Comparison of ENCODE assay signal across 18 cellular contexts in genomic region chrX:154602226-154602625, GRCh38. TPM values are rescaled to one million over a fixed set of nuclear protein-coding genes. Genes with fewer than 3 reads are reported as not detected.
DNase-seq lines count a peak whose midpoint lies in the region; ATAC-seq, FAIRE-seq and TF ChIP-seq lines count a peak whose summit lies in the region.
"Had no signal": no experiment of that assay in that cellular context is flagged by ENCODE, and none has a peak within 500 bp of the region (broad histone marks: within the 10 kb centered on the region; RNA-seq: fewer than 3 reads in every experiment).

No MANE protein-coding gene starts in this region.

- FAIRE-seq in kidney (lab: Jason Lieb, UNC), result no peak
- FAIRE-seq: A549, GM19239 had no signal

- H3K9me3 ChIP-seq in Panc1 (ENCODE audit: control insufficient read depth, insufficient read depth, low read depth, low read length) (no peaks in the 10 kb centered on the region), kidney (ENCODE audit: control insufficient read depth in 1 of 2, low read length in 2 of 2) (no peaks in the 10 kb centered on the region)
- H3K9me3 ChIP-seq: A549, Caco-2 had no signal

- CTCF ChIA-PET in HEK293T (lab: Yijun Ruan, JAX) (no interaction called here), Panc1 (lab: Charles Lee) (no interaction called here)

- H3K27ac ChIP-seq in Panc1 (ENCODE audit: low read length) (0 out of 2 replicates have a peak overlapping the region, but pooled peaks have one; percentile 18), coronary artery (no peak overlapping the region), caudate nucleus (ENCODE audit: low read depth, low read length) (no peak overlapping the region), kidney (ENCODE audit: low read depth in 2 of 2, low read length in 2 of 2) (no peak overlapping the region)
- H3K27ac ChIP-seq: A549, BLaER1 had no signal

- DNase-seq in HEK293T (ENCODE audit: extremely low spot score), result peak; percentile 1
- DNase-seq in Panc1 (ENCODE audit: low read depth, low spot score), result no peak
- DNase-seq in coronary artery (ENCODE audit: low spot score), result peak; percentile 53
- peak; percentile 58 for DNase-seq in type B pancreatic cell (ENCODE audit: extremely low spot score, unreplicated experiment)
- DNase-seq in caudate nucleus (lab: John Stamatoyannopoulos, UW), result no peak
- no peak for DNase-seq in kidney
- DNase-seq: AML-193; Caco-2; CD8-positive, alpha-beta memory T cell; DND-41; GDM1; GOT3; HFFc6 had no signal

- H3K9ac ChIP-seq in kidney (ENCODE audit: low read length in 2 of 2), result no peak overlapping the region
- H3K9ac ChIP-seq: BLaER1 had no signal

- TF ChIP-seq CTCF in Panc1 (IDR thresholded peaks at IDR 0.05) (no peak), coronary artery (IDR thresholded peaks at IDR 0.05) (no peak), type B pancreatic cell (conservative IDR thresholded peaks at IDR 0.05) (no peak), kidney (IDR thresholded peaks at IDR 0.05; ENCODE audit: borderline replicate concordance, extremely low read depth, insufficient read depth) (no peak)

- H3K36me3 Mint-ChIP-seq in type B pancreatic cell, result no peaks in the 10 kb centered on the region
- H3K36me3 Mint-ChIP-seq: CD8-positive, alpha-beta memory T cell had no signal

- peaks cover 27% of the 10 kb centered on the region for H3K27me3 Mint-ChIP-seq in type B pancreatic cell

- no peak overlapping the region for H3K4me3 Mint-ChIP-seq in type B pancreatic cell
- H3K4me3 Mint-ChIP-seq: CD8-positive, alpha-beta memory T cell; HFFc6 had no signal

- intact Hi-C loops in Panc1 (cut with micrococcal nuclease; ENCODE audit: unreplicated experiment) (no loop called here), kidney (cut with DNase I) (no loop called here)

- H3K9me3 Mint-ChIP-seq in type B pancreatic cell, result peaks cover 13% of the 10 kb centered on the region
- H3K9me3 Mint-ChIP-seq: CD8-positive, alpha-beta memory T cell; HFFc6 had no signal

- no peaks in the 10 kb centered on the region for H3K36me3 ChIP-seq in Panc1 (ENCODE audit: control insufficient read depth, insufficient read depth, low read length)
- no peaks in the 10 kb centered on the region for H3K36me3 ChIP-seq in kidney (ENCODE audit: control insufficient read depth in 1 of 2, insufficient read depth in 2 of 2, low read length in 2 of 2)
- H3K36me3 ChIP-seq: BLaER1, HAP-1 had no signal

- no peak overlapping the region for H3K27ac Mint-ChIP-seq in type B pancreatic cell
- H3K27ac Mint-ChIP-seq: CD8-positive, alpha-beta memory T cell; HFFc6 had no signal

- POLR2A ChIA-PET in HEK293T (lab: Yijun Ruan, JAX) (no interaction called here), Panc1 (lab: Charles Lee) (no interaction called here)

- H3K4me1 ChIP-seq in Panc1 (ENCODE audit: control insufficient read depth, insufficient read depth, low read length) (peaks cover 15% of the 10 kb centered on the region), kidney (ENCODE audit: control insufficient read depth in 1 of 2, insufficient read depth in 1 of 2, low read depth in 1 of 2, low read length in 2 of 2) (no peaks in the 10 kb centered on the region)
- H3K4me1 ChIP-seq: Caco-2 had no signal

- in situ Hi-C loops in Panc1 (cut with HindIII; ENCODE audit: low pct_unique_long_range_greater_than_20kb, low sequenced_read_pairs), result no loop called here

- no peak overlapping the region for H3K4me3 ChIP-seq in Panc1 (ENCODE audit: low read depth in 2 of 2, low read length in 2 of 2)
- H3K4me3 ChIP-seq in coronary artery, result no peak overlapping the region
- no peak overlapping the region for H3K4me3 ChIP-seq in kidney (ENCODE audit: low read length in 2 of 2)
- H3K4me3 ChIP-seq: A549, BLaER1, HAP-1 had no signal

- no peak for ATAC-seq in Panc1
- no peak for ATAC-seq in HG03378 (IDR thresholded peaks at IDR 0.05; ENCODE audit: unreplicated experiment)
- ATAC-seq: A549 had no signal

- no peaks in the 10 kb centered on the region for H3K4me1 Mint-ChIP-seq in type B pancreatic cell (ENCODE audit: unreplicated experiment)

- H3K27me3 ChIP-seq in Panc1 (ENCODE audit: control insufficient read depth, insufficient read depth, low read length), result no peaks in the 10 kb centered on the region

- BruUV-seq in Panc1 (replicated peaks; lab: Mats Ljungman, UMichigan), result no TSS peak

TF ChIP-seq in HEK293T, 16 proteins besides CTCF, POLR2A, EP300 and RAD21:
- TF ChIP-seq PKNOX1 (IDR thresholded peaks at IDR 0.05) (no peak), LEF1 (IDR thresholded peaks at IDR 0.05; ENCODE audit: borderline replicate concordance) (no peak), TARDBP (IDR thresholded peaks at IDR 0.05) (no peak), CTBP1 (IDR thresholded peaks at IDR 0.05; ENCODE audit: borderline replicate concordance) (no peak), ZNF384 (IDR thresholded peaks at IDR 0.05) (no peak), FOXA1 (IDR thresholded peaks at IDR 0.05) (no peak), SUZ12 (IDR thresholded peaks at IDR 0.05) (no peak), ELF4 (IDR thresholded peaks at IDR 0.05) (no peak), FOXK2 (IDR thresholded peaks at IDR 0.05) (no peak), HDGF (IDR thresholded peaks at IDR 0.05; ENCODE audit: borderline replicate concordance) (no peak), FOXM1 (IDR thresholded peaks at IDR 0.05; ENCODE audit: borderline replicate concordance) (no peak), L3MBTL2 (conservative IDR thresholded peaks at IDR 0.05) (no peak), SP1 (IDR thresholded peaks at IDR 0.05) (no peak), ARNT (IDR thresholded peaks at IDR 0.05) (no peak), NFRKB (IDR thresholded peaks at IDR 0.05) (no peak)

RNA-seq across cellular contexts. Expression of gene CTAG1B, which starts 16.9 kb away (rescaled TPM):
- total RNA-seq in Panc1 (2021; ENCODE audit: unreplicated experiment) (not detected), type B pancreatic cell (ENCODE audit: low replicate concordance) (not detected in 2 replicates), kidney (not detected)
- polyA plus RNA-seq in Panc1 (2012; ENCODE audit: insufficient read length), result not detected
- not detected for polyA plus RNA-seq in kidney (ENCODE audit: insufficient read depth, low read depth, low replicate concordance)
- total RNA-seq: Caco-2; CD8-positive, alpha-beta memory T cell; HFFc6 had no signal
- polyA plus RNA-seq: A549; CD8-positive, alpha-beta memory T cell had no signal

RNA-seq across cellular contexts. Expression of gene CTAG1A, which starts 17.3 kb away (rescaled TPM):
- total RNA-seq in Panc1 (2021; ENCODE audit: unreplicated experiment), result not detected
- not detected for polyA plus RNA-seq in Panc1 (2012; ENCODE audit: insufficient read length)
- not detected in 2 replicates for total RNA-seq in type B pancreatic cell (ENCODE audit: low replicate concordance)
- total RNA-seq in kidney, result not detected
- polyA plus RNA-seq in kidney (ENCODE audit: insufficient read depth, low read depth, low replicate concordance), result not detected
- total RNA-seq: Caco-2; CD8-positive, alpha-beta memory T cell; HFFc6 had no signal
- polyA plus RNA-seq: A549; CD8-positive, alpha-beta memory T cell had no signal

RNA-seq across cellular contexts. Expression of gene CTAG2, which starts 51.2 kb away (rescaled TPM):
- total RNA-seq in Panc1 (2021; ENCODE audit: unreplicated experiment), result not detected
- polyA plus RNA-seq in Panc1 (2012; ENCODE audit: insufficient read length), result not detected
- total RNA-seq in type B pancreatic cell (ENCODE audit: low replicate concordance), result not detected in 2 replicates
- 0.28 TPM for total RNA-seq in kidney
- not detected for polyA plus RNA-seq in kidney (ENCODE audit: insufficient read depth, low read depth, low replicate concordance)
- total RNA-seq: Caco-2, HFFc6 had no signal
- polyA plus RNA-seq: A549; CD8-positive, alpha-beta memory T cell had no signal

RNA-seq across cellular contexts. Expression of gene IKBKG, which starts 54.8 kb away (rescaled TPM):
- total RNA-seq in Panc1 (2021; ENCODE audit: unreplicated experiment) (76.3 TPM), type B pancreatic cell (ENCODE audit: low replicate concordance) (14.6 and 15.5 TPM in 2 replicates), kidney (31.3 TPM)
- polyA plus RNA-seq in Panc1 (2012; ENCODE audit: insufficient read length), result 104 TPM
- 23.3 TPM for polyA plus RNA-seq in kidney (ENCODE audit: insufficient read depth, low read depth, low replicate concordance)

RNA-seq across cellular contexts. Expression of gene G6PD, which starts 55.6 kb away (rescaled TPM):
- total RNA-seq in Panc1 (2021; ENCODE audit: unreplicated experiment), result 615 TPM
- 973 TPM for polyA plus RNA-seq in Panc1 (2012; ENCODE audit: insufficient read length)
- 41.3 and 57.9 TPM in 2 replicates for total RNA-seq in type B pancreatic cell (ENCODE audit: low replicate concordance)
- 54.1 TPM for total RNA-seq in kidney
- 34.7 TPM for polyA plus RNA-seq in kidney (ENCODE audit: insufficient read depth, low read depth, low replicate concordance)

Comparison
In these comparisons a context has a peak if more than half of its experiments do, and no peak if none do; other contexts are left out.
1. DNase-seq: peak in HEK293T (single experiment), coronary artery (single experiment) and type B pancreatic cell (single experiment); none in Panc1 (single experiment), caudate nucleus (0 of 61) and kidney (single experiment).